ENCODE assay signal across 8 cellular contexts in genomic region chr20:32208499-32209154, GRCh38. TPM values are rescaled to one million over a fixed set of nuclear protein-coding genes. Genes with fewer than 3 reads are reported as not detected.
DNase-seq lines count a peak whose midpoint lies in the region; ATAC-seq, FAIRE-seq and TF ChIP-seq lines count a peak whose summit lies in the region.

No MANE protein-coding gene starts in this region.

- dilution Hi-C loops in endothelial cell of umbilical vein (cut with MboI; ENCODE audit: extremely low pct_ligation_motif_present, low sequenced_read_pairs), result no loop called here

- ATAC-seq in pancreas, result no peak

- BruUV-seq in OCI-LY7 (replicated peaks; lab: Mats Ljungman, UMichigan) (no TSS peak), endothelial cell of umbilical vein (replicated peaks; lab: Mats Ljungman, UMichigan) (no TSS peak)

- H3K27me3 ChIP-seq in endothelial cell of umbilical vein (ENCODE audit: control insufficient read depth in 2 of 2, insufficient read depth in 2 of 2, low read length in 2 of 2), result no peaks in the 10 kb centered on the region
- no peaks in the 10 kb centered on the region for H3K27me3 ChIP-seq in pancreas

- peak overlapping the region; percentile 85 for H3K9ac ChIP-seq in ES-I3 (ENCODE audit: low read depth, low read length)
- peak overlapping the region; percentile 76 for H3K9ac ChIP-seq in endothelial cell of umbilical vein (replicated peaks; ENCODE audit: extremely low read depth, insufficient read depth, low read length)

- intact Hi-C loops in OCI-LY7 (cut with micrococcal nuclease; ENCODE audit: unreplicated experiment), result no loop called here
- intact Hi-C loops in endothelial cell of umbilical vein (cut with micrococcal nuclease), result loop anchor here (5.0 kb wide), 2 partner anchors 224 to 444 kb away; no protein-coding TSS in a partner anchor
- intact Hi-C loops in pancreas (cut with DNase I), result loop anchor here in 1 of 3 donors (10.0 kb wide), 1 partner anchor 276 kb away; no protein-coding TSS in a partner anchor

- peak; percentile 35 for FAIRE-seq in endothelial cell of umbilical vein (lab: Jason Lieb, UNC)
- FAIRE-seq in pancreas (lab: Jason Lieb, UNC), result no peak

- peak overlapping the region; percentile 43 for H3K27ac ChIP-seq in OCI-LY7 (ENCODE audit: low read depth, low read length, poor library complexity, severe bottlenecking)
- no peak overlapping the region for H3K27ac ChIP-seq in endothelial cell of umbilical vein (ENCODE audit: insufficient read depth, low read depth, low read length)
- H3K27ac ChIP-seq in pancreas, result peak overlapping the region in 1 of 4 donors; percentile 91

- no peaks in the 10 kb centered on the region for H3K9me1 ChIP-seq in endothelial cell of umbilical vein (replicated peaks; ENCODE audit: control insufficient read depth, extremely low read depth, insufficient read depth, low read length)

- POLR2A ChIA-PET in OCI-LY7 (lab: Charles Lee), result interaction anchor here (0.6 kb wide), 1 partner anchor 15 kb away, joined by 4 read pairs; no protein-coding TSS in a partner anchor
- POLR2A ChIA-PET in endothelial cell of umbilical vein (lab: Charles Lee), result no interaction called here

- H3K9me2 ChIP-seq in OCI-LY7 (ENCODE audit: insufficient read depth, low read length), result no peaks in the 10 kb centered on the region

- no peak for DNase-seq in OCI-LY7 (ENCODE audit: low spot score)
- DNase-seq in endothelial cell of umbilical vein (ENCODE audit: low read depth, low spot score), result no peak
- DNase-seq in pancreas, result no peak
- DNase-seq in NCI-H510A (lab: John Stamatoyannopoulos, UW), result no peak
- DNase-seq in globus pallidus (ENCODE audit: low spot score), result no peak
- no peak for DNase-seq in RPMI8226
- DNase-seq in hepatic stellate cell (ENCODE audit: low spot score), result no peak

- peaks cover 28% of the 10 kb centered on the region; the same call in 1 of the 2 replicates for H4K20me1 ChIP-seq in OCI-LY7 (ENCODE audit: insufficient read depth, low read length)
- H4K20me1 ChIP-seq in endothelial cell of umbilical vein (replicated peaks; ENCODE audit: control insufficient read depth, extremely low read depth, insufficient read depth, low read length), result no peaks in the 10 kb centered on the region

- H2AFZ ChIP-seq in OCI-LY7 (ENCODE audit: low read length) (peak overlapping the region; percentile 75; the same call in 1 of the 2 replicates), endothelial cell of umbilical vein (ENCODE audit: low read depth, low read length) (no peak overlapping the region)

- H3K4me2 ChIP-seq in OCI-LY7 (ENCODE audit: low read length) (peak overlapping the region; percentile 74), endothelial cell of umbilical vein (ENCODE audit: insufficient read depth, low read length) (peak overlapping the region; percentile 68)

- H3K79me2 ChIP-seq in OCI-LY7 (ENCODE audit: insufficient read depth, low read depth, low read length) (peaks cover 60% of the 10 kb centered on the region), endothelial cell of umbilical vein (ENCODE audit: control insufficient read depth, insufficient read depth, low read length) (peaks cover 66% of the 10 kb centered on the region)

- H3K9me3 ChIP-seq in ES-I3 (ENCODE audit: control insufficient read depth, insufficient read depth, low read length), result no peaks in the 10 kb centered on the region
- H3K9me3 ChIP-seq in OCI-LY7 (ENCODE audit: low read length), result no peaks in the 10 kb centered on the region
- H3K9me3 ChIP-seq in endothelial cell of umbilical vein (replicated peaks; ENCODE audit: control insufficient read depth, insufficient read depth, low read length), result no peaks in the 10 kb centered on the region
- no peaks in the 10 kb centered on the region for H3K9me3 ChIP-seq in pancreas

- H3K4me1 ChIP-seq in ES-I3 (ENCODE audit: insufficient read depth, low read length) (peaks cover 18% of the 10 kb centered on the region), OCI-LY7 (ENCODE audit: insufficient read depth, low read length, poor library complexity, severe bottlenecking) (peaks cover 41% of the 10 kb centered on the region), endothelial cell of umbilical vein (ENCODE audit: control insufficient read depth, extremely low read depth, insufficient read depth, low read length) (peaks cover 21% of the 10 kb centered on the region), pancreas (peaks cover 21 to 38% (median 31%) of the 10 kb centered on the region in 3 donors)

- H3K4me3 ChIP-seq in OCI-LY7 (ENCODE audit: low read depth, low read length, poor library complexity, severe bottlenecking) (peak overlapping the region; percentile 93), endothelial cell of umbilical vein (replicated peaks in 1 of 3; ENCODE audit: insufficient read depth in 1 of 3, low read depth in 1 of 3, low read length in 3 of 3) (peak overlapping the region; percentile 38 to 81 (median 76)), pancreas (peak overlapping the region; percentile 92 to 98 (median 96))

- no peak for TF ChIP-seq POLR2A in endothelial cell of umbilical vein (IDR thresholded peaks at IDR 0.05; ENCODE audit: low read depth, low read length)

- WGBS in pancreas, 2 donors, result 49 to 56% methylated on average over 13 of the region's 13 CpGs

- CTCF ChIA-PET in OCI-LY7 (lab: Charles Lee; ENCODE audit: unreplicated experiment), result no interaction called here
- CTCF ChIA-PET in endothelial cell of umbilical vein (lab: Charles Lee), result no interaction called here

- H3K36me3 ChIP-seq in ES-I3 (ENCODE audit: insufficient read depth, low read length), result peaks cover 8% of the 10 kb centered on the region; the same call in 1 of the 2 replicates
- peaks cover 54% of the 10 kb centered on the region for H3K36me3 ChIP-seq in OCI-LY7 (ENCODE audit: insufficient read depth, low read length)
- peaks cover 4 to 8% of the 10 kb centered on the region in 2 experiments for H3K36me3 ChIP-seq in endothelial cell of umbilical vein (ENCODE audit: control insufficient read depth in 2 of 2, extremely low read depth in 1 of 2, insufficient read depth in 2 of 2, low read length in 2 of 2)
- H3K36me3 ChIP-seq in pancreas, result no peaks in the 10 kb centered on the region

- TF ChIP-seq CTCF in OCI-LY7 (conservative IDR thresholded peaks at IDR 0.05; ENCODE audit: low read length) (no peak), endothelial cell of umbilical vein (IDR thresholded peaks at IDR 0.05; ENCODE audit: extremely low read depth in 1 of 2, insufficient read depth in 1 of 2, low read depth in 1 of 2, low read length in 2 of 2) (no peak), pancreas (IDR thresholded peaks at IDR 0.05) (no peak)

TF ChIP-seq in endothelial cell of umbilical vein, 7 proteins besides CTCF, POLR2A, EP300 and RAD21:
- TF ChIP-seq MAX (IDR thresholded peaks at IDR 0.05; ENCODE audit: insufficient read depth, insufficient read length) (no peak), JUN (IDR thresholded peaks at IDR 0.05; ENCODE audit: borderline replicate concordance, insufficient read depth, insufficient read length, low read depth) (no peak)

RNA-seq across cellular contexts. Expression of gene POFUT1, which starts 0.9 kb away (rescaled TPM):
- total RNA-seq in OCI-LY7 (2014; rRNA removed; shearing (Covaris generic)), result 16.8 and 21.4 TPM in 2 replicates
- total RNA-seq in OCI-LY7 (2022), result 27.8 and 33.1 TPM in 2 replicates
- total RNA-seq in endothelial cell of umbilical vein, result 48.1 and 51.4 TPM in 2 replicates
- 29.0 and 30.9 TPM in 2 replicates for polyA plus RNA-seq in endothelial cell of umbilical vein
- polyA plus RNA-seq in endothelial cell of umbilical vein (2011; cell fraction: cytosol; rRNA removed), result 35.4 and 35.7 TPM in 2 replicates
- polyA plus RNA-seq in endothelial cell of umbilical vein (2011; cell fraction: nucleus; rRNA removed), result 21.0 and 23.0 TPM in 2 replicates
- 39.6 and 45.7 TPM in 2 replicates for polyA plus RNA-seq in endothelial cell of umbilical vein (2012)
- 39.5 and 43.7 TPM in 2 replicates for polyA minus RNA-seq in endothelial cell of umbilical vein
- 20.0 TPM for polyA minus RNA-seq in endothelial cell of umbilical vein (2011; cell fraction: cytosol; rRNA and poly(A)+ RNA removed)
- polyA minus RNA-seq in endothelial cell of umbilical vein (2011; cell fraction: nucleus; rRNA and poly(A)+ RNA removed), result 13.8 and 18.7 TPM in 2 replicates
- total RNA-seq in pancreas, result 10 to 100 TPM; 10.9 to 20.7 (median 16.8) TPM
- polyA plus RNA-seq in pancreas, result 10 to 100 TPM in 1 of 2 donors, 1 to 10 TPM in 1; 7.3 to 10.3 TPM

RNA-seq across cellular contexts. Expression of gene PLAGL2, which starts 1.1 kb away (rescaled TPM):
- total RNA-seq in OCI-LY7 (2014; rRNA removed; shearing (Covaris generic)), result 7.4 and 9.8 TPM in 2 replicates
- total RNA-seq in OCI-LY7 (2022), result 40.3 and 42.9 TPM in 2 replicates
- 14.6 and 15.2 TPM in 2 replicates for total RNA-seq in endothelial cell of umbilical vein
- polyA plus RNA-seq in endothelial cell of umbilical vein, result 7.0 and 8.2 TPM in 2 replicates
- 7.1 and 7.7 TPM in 2 replicates for polyA plus RNA-seq in endothelial cell of umbilical vein (2011; cell fraction: cytosol; rRNA removed)
- polyA plus RNA-seq in endothelial cell of umbilical vein (2011; cell fraction: nucleus; rRNA removed), result 6.1 and 7.6 TPM in 2 replicates
- 8.7 and 9.1 TPM in 2 replicates for polyA plus RNA-seq in endothelial cell of umbilical vein (2012)
- 11.0 and 11.8 TPM in 2 replicates for polyA minus RNA-seq in endothelial cell of umbilical vein
- polyA minus RNA-seq in endothelial cell of umbilical vein (2011; cell fraction: cytosol; rRNA and poly(A)+ RNA removed), result 8.2 TPM
- polyA minus RNA-seq in endothelial cell of umbilical vein (2011; cell fraction: nucleus; rRNA and poly(A)+ RNA removed), result 6.7 and 7.4 TPM in 2 replicates
- 1 to 10 TPM; 3.3 to 7.2 (median 4.6) TPM for total RNA-seq in pancreas
- polyA plus RNA-seq in pancreas, result 1 to 10 TPM; 2.4 to 4.4 TPM
